In genomic region chr5:36079200-36079761, GRCh38 we compare ENCODE assay signal across 1 cellular context.
TF ChIP-seq lines count a peak whose summit lies in the region.

No MANE protein-coding gene starts in this region.

TF ChIP-seq in HepG2, 621 proteins besides CTCF, POLR2A, EP300 and RAD21 (continued from another document):
- 0 out of 2 replicates have a peak, but pooled peaks have one; percentile 18 for TF ChIP-seq ZNF574 (CRISPR knock-in tag; IDR thresholded peaks at IDR 0.05)
- peak; percentile 19 for TF ChIP-seq XRCC5 (optimal IDR thresholded peaks at IDR 0.05; ENCODE audit: low read length)
- no peak for TF ChIP-seq ZNF569 (CRISPR knock-in tag; IDR thresholded peaks at IDR 0.05; ENCODE audit: borderline replicate concordance)
- TF ChIP-seq ZNF792 (CRISPR knock-in tag; IDR thresholded peaks at IDR 0.05) = peak; percentile 99
- TF ChIP-seq ELF3 (CRISPR knock-in tag; IDR thresholded peaks at IDR 0.05) = 0 out of 2 replicates have a peak, but pooled peaks have one; percentile 20
- peak; percentile 47; the same call in 1 of the 2 replicates for TF ChIP-seq RNF2 (conservative IDR thresholded peaks at IDR 0.05; ENCODE audit: low read depth)
